19 cellular contexts compared by ENCODE assay signal in the genomic region with DNA sequence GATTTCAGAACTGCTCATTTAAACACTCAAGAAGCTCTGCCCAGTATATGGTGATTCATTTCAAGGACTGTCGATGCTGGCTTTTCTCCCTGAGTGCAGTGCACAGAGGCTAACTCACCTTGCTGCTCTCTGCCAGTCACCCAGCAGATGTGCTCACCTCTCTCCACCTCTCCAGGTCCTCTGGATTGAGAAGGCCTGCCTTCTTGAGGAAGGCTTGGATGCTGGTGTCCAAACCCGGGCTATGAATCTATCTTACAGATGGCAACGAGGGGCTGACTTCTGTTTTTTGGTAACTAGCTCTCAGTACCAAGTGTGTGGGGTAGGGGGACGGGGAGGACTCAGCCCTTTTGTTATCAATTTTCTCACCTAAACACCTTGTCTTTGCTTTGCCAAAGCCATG. TPM values are rescaled to one million over a fixed set of nuclear protein-coding genes. Genes with fewer than 3 reads are reported as not detected.
A peak's percentile ranks its signal among the peaks of the same experiment; 100 is the strongest.
DNase-seq lines count a peak whose midpoint lies in the region; ATAC-seq and TF ChIP-seq lines count a peak whose summit lies in the region.
"Had no signal": no experiment of that assay in that cellular context is flagged by ENCODE, and none has a peak within 500 bp of the region (broad histone marks: within the 10 kb centered on the region; RNA-seq: fewer than 3 reads in every experiment).

No MANE protein-coding gene starts in this region.

- no peaks in the 10 kb centered on the region for H3K79me1 ChIP-seq in H9 (ENCODE audit: insufficient read depth, low read depth, low read length, poor library complexity, severe bottlenecking)

- TF ChIP-seq POLR2A in spleen (IDR thresholded peaks at IDR 0.05), result no peak

- H3K36me3 ChIP-seq in lung (ENCODE audit: control insufficient read depth in 2 of 2, insufficient read depth in 2 of 2, low read length in 2 of 2) (no peaks in the 10 kb centered on the region), spleen (no peaks in the 10 kb centered on the region), PC-9 (ENCODE audit: low read depth) (no peaks in the 10 kb centered on the region)

- H2BK5ac ChIP-seq in H9 (ENCODE audit: insufficient read length, low read length), result no peak overlapping the region

- H3F3A ChIP-seq in PC-9 (ENCODE audit: insufficient read depth, low read depth), result no peaks in the 10 kb centered on the region

- H3K56ac ChIP-seq in H9 (ENCODE audit: insufficient read length, low read depth, low read length), result no peak overlapping the region

- no peak overlapping the region for H3K9ac ChIP-seq in H9 (ENCODE audit: extremely low read depth, insufficient read length, low read length)

- no peak overlapping the region for H3K23ac ChIP-seq in H9 (ENCODE audit: insufficient read length, low read depth, low read length)

- no peak overlapping the region for H3K18ac ChIP-seq in H9 (ENCODE audit: insufficient read length, low read depth, low read length)

- no peak overlapping the region for H2BK120ac ChIP-seq in H9 (ENCODE audit: low read depth, low read length, poor library complexity, severe bottlenecking)

- H3K4me3 ChIP-seq in lung (no peak overlapping the region), spleen (no peak overlapping the region), PC-9 (no peak overlapping the region)

- no peaks in the 10 kb centered on the region for H3K9me3 ChIP-seq in H9 (ENCODE audit: control insufficient read depth, low read depth, low read length)
- no peaks in the 10 kb centered on the region for H3K9me3 ChIP-seq in lung (ENCODE audit: control insufficient read depth in 2 of 2, insufficient read depth in 1 of 2, low read length in 1 of 2)
- no peaks in the 10 kb centered on the region for H3K9me3 ChIP-seq in spleen
- no peaks in the 10 kb centered on the region for H3K9me3 ChIP-seq in PC-9 (ENCODE audit: insufficient read depth, low read depth)

- no peak overlapping the region for H2BK15ac ChIP-seq in H9 (ENCODE audit: low read depth, low read length)

- H3K9me2 ChIP-seq in PC-9 (ENCODE audit: insufficient read depth), result no peaks in the 10 kb centered on the region

- intact Hi-C loops in spleen (cut with DNase I; ENCODE audit: low total_unique reads), result no loop called here
- intact Hi-C loops in PC-9 (cut with micrococcal nuclease; ENCODE audit: unreplicated experiment), result no loop called here
- intact Hi-C loops in activated T-helper 2 cell treated with anti-CD3 and anti-CD28 coated beads, Interferon-gamma antibody, Interleukin-2, Interleukin-4, amounts not matched to agents 10 μg/mL and 5 μg/mL and 100 μg/mL, durations not matched to agents 14 hours and 24 hours and 36 hours (cut with micrococcal nuclease), result no loop called here

- POLR2A ChIA-PET in PC-9 (lab: Charles Lee; ENCODE audit: unreplicated experiment), result no interaction called here

- H3K4me1 Mint-ChIP-seq in H9, result peaks cover 3 to 6% of the 10 kb centered on the region in 2 experiments; a peak in 2 of 4 replicates
- H3K4me1 Mint-ChIP-seq in activated T-helper 2 cell treated with anti-CD3 and anti-CD28 coated beads, Interferon-gamma antibody, Interleukin-2, Interleukin-4, amounts not matched to agents 10 μg/mL and 5 μg/mL and 100 μg/mL, durations not matched to agents 14 hours and 24 hours and 36 hours (ENCODE audit: low read depth), result peaks cover 3% of the 10 kb centered on the region
- H3K4me1 Mint-ChIP-seq: CD4-positive, alpha-beta memory T cell had no signal

- H2BK20ac ChIP-seq in H9 (ENCODE audit: low read depth, low read length, poor library complexity, severe bottlenecking), result no peak overlapping the region

- H3K4me3 Mint-ChIP-seq in H9, result no peak overlapping the region
- H3K4me3 Mint-ChIP-seq in activated T-helper 2 cell treated with anti-CD3 and anti-CD28 coated beads, Interferon-gamma antibody, Interleukin-2, Interleukin-4, amounts not matched to agents 10 μg/mL and 5 μg/mL and 100 μg/mL, durations not matched to agents 14 hours and 24 hours and 36 hours (ENCODE audit: low read depth), result no peak overlapping the region
- H3K4me3 Mint-ChIP-seq: CD4-positive, alpha-beta memory T cell had no signal

- no peak overlapping the region for H4K91ac ChIP-seq in H9 (ENCODE audit: insufficient read length, low read depth, low read length)

- no peaks in the 10 kb centered on the region for H3K27me3 ChIP-seq in H9 (ENCODE audit: insufficient read depth, low read length)
- H3K27me3 ChIP-seq in lung (ENCODE audit: control insufficient read depth, insufficient read depth), result no peaks in the 10 kb centered on the region
- H3K27me3 ChIP-seq in spleen (replicated peaks in 1 of 7), result peaks cover 0 to 21% (median 4%) of the 10 kb centered on the region in 7 donors
- H3K27me3 ChIP-seq in PC-9 (ENCODE audit: insufficient read depth, low read depth), result peaks cover 96% of the 10 kb centered on the region

- no peak overlapping the region; a peak in 1 of 7 replicates for H3K27ac Mint-ChIP-seq in H9
- H3K27ac Mint-ChIP-seq in activated T-helper 2 cell treated with anti-CD3 and anti-CD28 coated beads, Interferon-gamma antibody, Interleukin-2, Interleukin-4, amounts not matched to agents 10 μg/mL and 5 μg/mL and 100 μg/mL, durations not matched to agents 14 hours and 24 hours and 36 hours, result no peak overlapping the region
- H3K27ac Mint-ChIP-seq: CD4-positive, alpha-beta memory T cell had no signal

- H4K20me1 ChIP-seq in H9 (ENCODE audit: control insufficient read depth, insufficient read depth, insufficient read length), result no peaks in the 10 kb centered on the region
- no peaks in the 10 kb centered on the region; the same call in 1 of the 2 replicates for H4K20me1 ChIP-seq in PC-9 (ENCODE audit: insufficient read depth)

- DNase-seq in GM03348 (ENCODE audit: low spot score) (peak; percentile 1), H9 (no peak), lung (ENCODE audit: low spot score) (peak; percentile 22), spleen (peak; percentile 7), PC-9 (no peak)
- no peak for DNase-seq in activated T-helper 2 cell treated with anti-CD3 and anti-CD28 coated beads, Interferon-gamma antibody, Interleukin-2, Interleukin-4, amounts not matched to agents 10 μg/mL and 5 μg/mL and 100 μg/mL, durations not matched to agents 14 hours and 24 hours and 36 hours (ENCODE audit: low spot score)
- DNase-seq: C1 segment of cervical spinal cord; Calu3; CD4-positive, alpha-beta memory T cell; COR-L47; DMS53; DMS79 treated with DMSO at 0.1 percent for 48 hours; GF-D8; GOT3; HCEC 1CT had no signal

- TF ChIP-seq CTCF in H9 (conservative IDR thresholded peaks at IDR 0.05), result no peak
- TF ChIP-seq CTCF in lung (IDR thresholded peaks at IDR 0.05; ENCODE audit: control extremely low read depth, extremely low read depth), result no peak
- TF ChIP-seq CTCF in spleen (IDR thresholded peaks at IDR 0.05 in 8 of 11, conservative IDR thresholded peaks at IDR 0.05 in 3 of 11), result no peak
- TF ChIP-seq CTCF in PC-9 (conservative IDR thresholded peaks at IDR 0.05), result no peak

- H3K4me1 ChIP-seq in H9 (ENCODE audit: insufficient read depth, low read length) (no peaks in the 10 kb centered on the region), lung (ENCODE audit: control insufficient read depth in 2 of 2, insufficient read depth in 2 of 2, low read length in 2 of 2) (peaks cover 0 to 2% of the 10 kb centered on the region in 2 donors), spleen (no peaks in the 10 kb centered on the region), PC-9 (replicated peaks; ENCODE audit: insufficient read depth) (no peaks in the 10 kb centered on the region)

- CTCF ChIA-PET in PC-9 (lab: Charles Lee), result no interaction called here

- H4K5ac ChIP-seq in H9 (ENCODE audit: insufficient read length, low read depth, low read length), result peak overlapping the region; percentile 58

- H2BK12ac ChIP-seq in H9 (ENCODE audit: insufficient read length, low read depth, low read length), result no peak overlapping the region

- H3K79me2 ChIP-seq in H9 (ENCODE audit: insufficient read depth, low read length), result no peaks in the 10 kb centered on the region
- no peaks in the 10 kb centered on the region for H3K79me2 ChIP-seq in PC-9 (ENCODE audit: low read depth)

- peaks cover 0 to 6% (median 0%) of the 10 kb centered on the region in 3 experiments; a peak in 2 of 7 replicates for H3K36me3 Mint-ChIP-seq in H9 (ENCODE audit: insufficient read depth in 1 of 3, low read depth in 3 of 3)
- no peaks in the 10 kb centered on the region for H3K36me3 Mint-ChIP-seq in activated T-helper 2 cell treated with anti-CD3 and anti-CD28 coated beads, Interferon-gamma antibody, Interleukin-2, Interleukin-4, amounts not matched to agents 10 μg/mL and 5 μg/mL and 100 μg/mL, durations not matched to agents 14 hours and 24 hours and 36 hours (ENCODE audit: low read depth)
- H3K36me3 Mint-ChIP-seq: CD4-positive, alpha-beta memory T cell had no signal

- H2AFZ ChIP-seq in H9 (ENCODE audit: low read length) (no peak overlapping the region), PC-9 (no peak overlapping the region)

- H3K4me2 ChIP-seq in H9 (ENCODE audit: insufficient read depth, insufficient read length, low read length), result no peak overlapping the region
- H3K4me2 ChIP-seq in PC-9, result no peak overlapping the region

- no peak overlapping the region for H2AK5ac ChIP-seq in H9 (ENCODE audit: insufficient read length, low read length)

- H3K27me3 Mint-ChIP-seq in H9 (ENCODE audit: low read depth), result peaks cover 3% of the 10 kb centered on the region; the same call in 1 of the 2 replicates
- H3K27me3 Mint-ChIP-seq in activated T-helper 2 cell treated with anti-CD3 and anti-CD28 coated beads, Interferon-gamma antibody, Interleukin-2, Interleukin-4, amounts not matched to agents 10 μg/mL and 5 μg/mL and 100 μg/mL, durations not matched to agents 14 hours and 24 hours and 36 hours (ENCODE audit: low read depth), result peaks cover 2% of the 10 kb centered on the region

- no peak overlapping the region for H3K4ac ChIP-seq in H9 (ENCODE audit: low read depth, low read length)

- H3K14ac ChIP-seq in H9 (ENCODE audit: insufficient read depth, low read length), result no peak overlapping the region

- peaks cover 4 to 5% of the 10 kb centered on the region in 2 experiments; a peak in 3 of 5 replicates for H3K9me3 Mint-ChIP-seq in H9
- no peaks in the 10 kb centered on the region for H3K9me3 Mint-ChIP-seq in activated T-helper 2 cell treated with anti-CD3 and anti-CD28 coated beads, Interferon-gamma antibody, Interleukin-2, Interleukin-4, amounts not matched to agents 10 μg/mL and 5 μg/mL and 100 μg/mL, durations not matched to agents 14 hours and 24 hours and 36 hours

- WGBS in H9 (ENCODE audit: extremely low coverage, insufficient read length, low lambda C conversion rate), result no CpG with 5 or more reads among the region's 4 CpGs
- WGBS in lung, 2 donors, result 83 to 94% methylated on average over 4 of the region's 4 CpGs
- 81 to 88% (median 83%) methylated on average over 4 of the region's 4 CpGs for WGBS in spleen, 5 donors

- BruUV-seq in PC-9 (replicated peaks; lab: Mats Ljungman, UMichigan), result no TSS peak

- H3T11ph ChIP-seq in H9 (ENCODE audit: low read length), result no peak overlapping the region

- ATAC-seq in lung (ENCODE audit: insufficient read depth, low FRiP score) (no peak), GM18867 (IDR thresholded peaks at IDR 0.05; ENCODE audit: unreplicated experiment) (no peak)

- no peak overlapping the region for H4K8ac ChIP-seq in H9 (replicated peaks; ENCODE audit: insufficient read length, low read depth, low read length)

- H3K27ac ChIP-seq in H9 (ENCODE audit: insufficient read length, low read depth, low read length), result no peak overlapping the region
- H3K27ac ChIP-seq in lung (ENCODE audit: low read depth in 1 of 2, low read length in 1 of 2), result no peak overlapping the region
- H3K27ac ChIP-seq in spleen, result no peak overlapping the region
- H3K27ac ChIP-seq in PC-9, result no peak overlapping the region

- no peaks in the 10 kb centered on the region for H3K23me2 ChIP-seq in H9 (ENCODE audit: insufficient read length, low read depth, low read length, poor library complexity, severe bottlenecking)

RNA-seq across cellular contexts. Expression of a gene that starts 47.6 kb away (rescaled TPM):
- total RNA-seq in H9 (2021) (0.33 TPM in 1 of 2 replicates, not detected in the other), lung (under 1 TPM in 1 of 2 donors, not detected in 1; 0.25 TPM), spleen (under 1 TPM in 3 of 7 donors, not detected in 4; 0.54 to 0.66 (median 0.54) TPM), PC-9 (2021) (not detected in 2 replicates)
- polyA plus RNA-seq in lung (under 1 TPM; 0.19 to 0.79 TPM), spleen (1 to 10 TPM in 2 of 3 donors, under 1 TPM in 1; 0.74 to 1.7 (median 1.1) TPM)
- total RNA-seq in activated T-helper 2 cell treated with anti-CD3 and anti-CD28 coated beads, Interferon-gamma antibody, Interleukin-2, Interleukin-4, amounts not matched to agents 10 μg/mL and 5 μg/mL and 100 μg/mL, durations not matched to agents 14 hours and 24 hours and 36 hours, result 0.46 and 0.51 TPM in 2 replicates
- total RNA-seq: A172, Calu3, Daoy, G401 had no signal

Comparison
In these comparisons a context has a peak if more than half of its experiments do, and no peak if none do; other contexts are left out.
1. DNase-seq: peak in GM03348 (single experiment), lung (single experiment) and spleen (single experiment); none in H9 (single experiment), PC-9 (0 of 2) and activated T-helper 2 cell treated with anti-CD3 and anti-CD28 coated beads, Interferon-gamma antibody, Interleukin-2, Interleukin-4, amounts not matched to agents 10 μg/mL and 5 μg/mL and 100 μg/mL, durations not matched to agents 14 hours and 24 hours and 36 hours (single experiment).